Comparison of ENCODE assay signal across 8 cellular contexts in the genomic region with DNA sequence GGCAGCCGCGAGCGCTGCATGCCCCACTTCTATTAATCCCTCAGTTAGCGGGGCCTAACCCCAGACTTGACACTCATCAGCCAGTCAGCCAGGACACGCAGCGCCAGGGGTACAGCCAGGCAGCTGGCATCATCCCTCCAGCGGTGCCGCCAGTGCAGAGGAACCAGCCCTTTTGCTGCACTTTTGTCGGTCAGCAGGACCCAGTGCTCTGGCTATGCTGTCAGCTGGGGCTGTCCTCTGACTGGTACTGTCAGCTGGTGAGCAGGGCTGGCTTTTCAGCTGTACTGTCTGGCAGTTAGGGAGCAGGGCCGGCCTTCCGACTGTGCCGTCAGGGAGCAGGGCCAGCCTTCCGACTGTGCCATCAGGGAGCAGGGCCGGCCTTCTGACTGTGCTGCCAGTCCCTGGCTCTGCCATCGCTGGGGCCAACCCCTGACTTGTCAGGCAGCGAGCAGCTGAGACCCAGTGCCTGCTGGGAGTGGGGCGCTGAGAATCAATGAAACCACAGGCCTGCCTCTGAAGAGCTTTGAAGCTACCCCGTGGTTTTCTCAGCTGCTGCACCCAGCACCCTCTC.
DNase-seq lines count a peak whose midpoint lies in the region; ATAC-seq and TF ChIP-seq lines count a peak whose summit lies in the region.

No MANE protein-coding gene starts in this region.

- POLR2A ChIA-PET in A673 (lab: Charles Lee; ENCODE audit: low non-redundant PET) = no interaction called here

- no peaks in the 10 kb centered on the region for H3K9me3 Mint-ChIP-seq in glutamatergic neuron (ENCODE audit: unreplicated experiment)

- no peaks in the 10 kb centered on the region for H3K4me1 ChIP-seq in A673 (ENCODE audit: insufficient read depth, low read length, poor library complexity, severe bottlenecking)

- H3K4me3 ChIP-seq in MG63 (no peak overlapping the region), A673 (ENCODE audit: low read depth, low read length, poor library complexity, severe bottlenecking) (no peak overlapping the region)

- H3K27me3 Mint-ChIP-seq in glutamatergic neuron (ENCODE audit: unreplicated experiment) = peaks cover 6% of the 10 kb centered on the region

- ATAC-seq in HG02642 (IDR thresholded peaks at IDR 0.05; ENCODE audit: poor library complexity, unreplicated experiment) = no peak

- DNase-seq in MG63 (peak; percentile 42), glutamatergic neuron (peak; percentile 49), NCI-H128 (lab: John Stamatoyannopoulos, UW; ENCODE audit: unreplicated experiment) (no peak), A673 (ENCODE audit: low spot score) (no peak), COR-L47 (lab: John Stamatoyannopoulos, UW) (no peak)
- peak; percentile 82 for DNase-seq in activated CD8-positive, alpha-beta memory T cell treated with anti-CD3 and anti-CD28 coated beads, Interleukin-2, amount 50 U/mL, for 48 hours
- peak in 2 of 3 experiments; percentile 46 to 62 for DNase-seq in stimulated activated CD4-positive, alpha-beta T cell treated with anti-CD3 and anti-CD28 coated beads, TNF-alpha, amount 100 ng/mL, for 24 hours (ENCODE audit: low read depth in 3 of 3)

- no peaks in the 10 kb centered on the region for H3K36me3 Mint-ChIP-seq in glutamatergic neuron (ENCODE audit: unreplicated experiment)

- intact Hi-C loops in A673 (cut with micrococcal nuclease; ENCODE audit: unreplicated experiment) = no loop called here

- peaks cover 6% of the 10 kb centered on the region for H3K4me1 Mint-ChIP-seq in glutamatergic neuron (ENCODE audit: low read depth, unreplicated experiment)

- H3K36me3 ChIP-seq in MG63 (no peaks in the 10 kb centered on the region), A673 (ENCODE audit: insufficient read depth, low read length, poor library complexity, severe bottlenecking) (no peaks in the 10 kb centered on the region)

- no peak for TF ChIP-seq CTCF in glutamatergic neuron (IDR thresholded peaks at IDR 0.05; ENCODE audit: partially characterized antibody, unreplicated experiment)
- TF ChIP-seq CTCF in A673 (conservative IDR thresholded peaks at IDR 0.05; ENCODE audit: low read depth, low read length) = no peak

- no peak overlapping the region for H3K4me3 Mint-ChIP-seq in glutamatergic neuron (ENCODE audit: unreplicated experiment)

- CTCF ChIA-PET in A673 (lab: Charles Lee) = no interaction called here

- H3K9me3 ChIP-seq in MG63 (no peaks in the 10 kb centered on the region), A673 (ENCODE audit: low read depth, low read length, poor library complexity, severe bottlenecking) (no peaks in the 10 kb centered on the region)

- no peak overlapping the region for H3K27ac ChIP-seq in A673 (ENCODE audit: low read depth, low read length, poor library complexity, severe bottlenecking)

- H3K27ac Mint-ChIP-seq in glutamatergic neuron (ENCODE audit: unreplicated experiment) = no peak overlapping the region

- no TSS peak for BruUV-seq in A673 (replicated peaks; lab: Mats Ljungman, UMichigan)

- no peaks in the 10 kb centered on the region for H3K27me3 ChIP-seq in MG63
- H3K27me3 ChIP-seq in A673 (replicated peaks; ENCODE audit: insufficient read depth, low read depth, low read length, poor library complexity) = no peaks in the 10 kb centered on the region

Comparison
In these comparisons a context has a peak if more than half of its experiments do, and no peak if none do; other contexts are left out.
1. DNase-seq: peak in MG63 (single experiment), activated CD8-positive, alpha-beta memory T cell treated with anti-CD3 and anti-CD28 coated beads, Interleukin-2, amount 50 U/mL, for 48 hours (single experiment), glutamatergic neuron (single experiment) and stimulated activated CD4-positive, alpha-beta T cell treated with anti-CD3 and anti-CD28 coated beads, TNF-alpha, amount 100 ng/mL, for 24 hours (2 of 3); none in NCI-H128 (single experiment), A673 (single experiment) and COR-L47 (single experiment).